1 cellular context compared by ENCODE assay signal in the genomic region with DNA sequence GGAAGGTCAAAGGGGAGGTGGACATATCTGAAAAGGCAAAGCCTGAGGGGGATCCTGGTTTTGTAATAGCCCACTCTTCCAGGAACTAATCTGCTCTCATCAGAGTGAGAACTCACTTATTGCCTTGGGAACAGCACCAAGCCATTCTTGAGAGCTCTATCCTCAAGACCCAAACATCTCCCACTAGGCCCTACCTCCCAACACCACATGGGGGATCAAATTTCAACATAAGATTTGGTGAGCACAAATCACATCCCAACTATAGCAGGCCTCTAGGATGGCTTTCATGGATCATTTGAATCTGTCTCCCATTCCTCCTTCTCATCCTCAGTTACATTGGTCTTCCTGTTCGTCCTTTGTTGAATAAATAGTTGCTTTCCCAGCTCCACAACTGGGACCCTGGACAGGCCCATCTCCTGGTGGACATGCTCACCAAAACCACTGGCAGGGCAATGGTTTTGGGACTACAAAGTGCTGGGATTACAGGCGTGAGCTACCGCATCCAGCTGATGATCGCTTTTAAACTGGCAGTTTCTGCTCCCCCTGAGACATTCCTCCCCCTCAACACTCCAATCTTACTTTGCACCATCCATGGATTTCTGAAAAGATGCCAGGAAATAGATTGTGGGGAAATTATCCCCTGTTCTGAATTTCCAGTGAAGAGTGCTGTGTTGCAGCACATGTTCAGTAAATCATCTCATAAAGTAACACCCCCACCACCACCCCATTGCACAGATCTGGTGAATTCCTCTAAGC.
TF ChIP-seq lines count a peak whose summit lies in the region.

No MANE protein-coding gene starts in this region.

TF ChIP-seq in IMR-90, 13 proteins besides CTCF, POLR2A, EP300 and RAD21:
- TF ChIP-seq CHD1 (IDR thresholded peaks at IDR 0.05; ENCODE audit: low read depth, low read length) (no peak), MAFK (IDR thresholded peaks at IDR 0.05; ENCODE audit: low read depth, low read length) (no peak), ELK1 (IDR thresholded peaks at IDR 0.05; ENCODE audit: borderline replicate concordance, low read depth, low read length) (no peak), RCOR1 (IDR thresholded peaks at IDR 0.05; ENCODE audit: insufficient replicate concordance, low read length) (no peak), RFX5 (IDR thresholded peaks at IDR 0.05; ENCODE audit: low read depth, low read length) (no peak), FOS (IDR thresholded peaks at IDR 0.05; ENCODE audit: low read depth, low read length) (no peak), BHLHE40 (IDR thresholded peaks at IDR 0.05; ENCODE audit: low read depth, low read length) (no peak), MAZ (IDR thresholded peaks at IDR 0.05; ENCODE audit: borderline replicate concordance, low read depth, low read length) (no peak), MXI1 (IDR thresholded peaks at IDR 0.05; ENCODE audit: borderline replicate concordance, low read depth, low read length) (no peak), SMC3 (IDR thresholded peaks at IDR 0.05; ENCODE audit: low read depth, low read length) (no peak), CEBPB (IDR thresholded peaks at IDR 0.05; ENCODE audit: low read depth, low read length) (no peak), NFE2L2 (IDR thresholded peaks at IDR 0.05; ENCODE audit: low read depth, low read length) (no peak)
- TF ChIP-seq, protein P1, sequence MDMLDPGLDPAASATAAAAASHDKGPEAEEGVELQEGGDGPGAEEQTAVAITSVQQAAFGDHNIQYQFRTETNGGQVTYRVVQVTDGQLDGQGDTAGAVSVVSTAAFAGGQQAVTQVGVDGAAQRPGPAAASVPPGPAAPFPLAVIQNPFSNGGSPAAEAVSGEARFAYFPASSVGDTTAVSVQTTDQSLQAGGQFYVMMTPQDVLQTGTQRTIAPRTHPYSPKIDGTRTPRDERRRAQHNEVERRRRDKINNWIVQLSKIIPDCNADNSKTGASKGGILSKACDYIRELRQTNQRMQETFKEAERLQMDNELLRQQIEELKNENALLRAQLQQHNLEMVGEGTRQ (IDR thresholded peaks at IDR 0.05; ENCODE audit: low read depth, low read length) = no peak
